In genomic region chr11:79493555-79494171, GRCh38 we compare ENCODE assay signal across 9 cellular contexts. TPM values are rescaled to one million over a fixed set of nuclear protein-coding genes. Genes with fewer than 3 reads are reported as not detected.
DNase-seq lines count a peak whose midpoint lies in the region; ATAC-seq, FAIRE-seq and TF ChIP-seq lines count a peak whose summit lies in the region.
"Had no signal": no experiment of that assay in that cellular context is flagged by ENCODE, and none has a peak within 500 bp of the region (broad histone marks: within the 10 kb centered on the region; RNA-seq: fewer than 3 reads in every experiment).

No MANE protein-coding gene starts in this region.

- no peaks in the 10 kb centered on the region for H3K36me3 ChIP-seq in H1 (ENCODE audit: control insufficient read depth in 2 of 4, insufficient read depth in 4 of 4, low read length in 3 of 4)

- CTCF ChIA-PET in WTC11 (lab: Charles Lee), result interaction anchor here (0.6 to 3.2 kb wide), 20 partner anchors 9 to 266 kb away, joined by 3 to 27 read pairs (median 5); partner anchors contain the start of gene TENM4
- CTCF ChIA-PET in H1 (lab: Charles Lee; ENCODE audit: partially characterized antibody), result interaction anchor here (0.7 to 11.4 kb wide), 57 partner anchors 8 to 847 kb away, joined by 3 to 136 read pairs (median 4); partner anchors contain the start of gene TENM4

- H3K4me1 Mint-ChIP-seq in WTC11, result peaks cover 12% of the 10 kb centered on the region

- no peaks in the 10 kb centered on the region for H4K20me1 ChIP-seq in H1 (replicated peaks in 1 of 2; ENCODE audit: control insufficient read depth in 1 of 2, insufficient read depth in 2 of 2, low read length in 2 of 2)

- peak overlapping the region; percentile 23 for H4K91ac ChIP-seq in H1 (replicated peaks; ENCODE audit: insufficient read length, low read length)

- H3K79me2 ChIP-seq in H1 (ENCODE audit: control insufficient read depth in 1 of 2, insufficient read depth in 2 of 2, low read length in 2 of 2), result no peaks in the 10 kb centered on the region

- WGBS in H1 (ENCODE audit: extremely low coverage in 1 of 2, insufficient coverage in 1 of 2, insufficient read length in 1 of 2, insufficient replicate concordance in 2 of 2, low coverage in 1 of 2, low lambda C conversion rate in 2 of 2, missing lambda C conversion rate in 1 of 2), 2 experiments, result 29% methylated on average over 11 of the region's 11 CpGs; no CpG with 5 or more reads in 1 of the 2 experiments

- H3K14ac ChIP-seq in H1 (ENCODE audit: insufficient read length), result no peak overlapping the region

- H3K4ac ChIP-seq in H1 (replicated peaks; ENCODE audit: insufficient read length, low read depth, low read length), result no peak overlapping the region

- H3K23ac ChIP-seq in H1 (ENCODE audit: insufficient read length), result no peak overlapping the region

- H4K5ac ChIP-seq in H1 (ENCODE audit: insufficient read length, low read depth, low read length), result no peak overlapping the region

- H2AFZ ChIP-seq in H1 (ENCODE audit: low read length), result 0 out of 2 replicates have a peak overlapping the region, but pooled peaks have one; percentile 34

- peak; percentile 91 to 97 for TF ChIP-seq RAD21 in H1 (IDR thresholded peaks at IDR 0.05 in 1 of 2, conservative IDR thresholded peaks at IDR 0.05 in 1 of 2; ENCODE audit: low read depth in 2 of 2, low read length in 2 of 2)

- peak; percentile 96 for TF ChIP-seq CTCF in WTC11 (IDR thresholded peaks at IDR 0.05)
- peak; percentile 88 to 98 (median 96) for TF ChIP-seq CTCF in H1 (IDR thresholded peaks at IDR 0.05; ENCODE audit: control extremely low read depth in 1 of 3, insufficient read depth in 1 of 3, low read depth in 1 of 3, low read length in 3 of 3)

- no peak overlapping the region for H2AK5ac ChIP-seq in H1 (ENCODE audit: low read depth, low read length)

- H3K9me3 Mint-ChIP-seq in WTC11, result peaks cover 14% of the 10 kb centered on the region
- H3K9me3 Mint-ChIP-seq: natural killer cell treated with Interleukin-12 subunit alpha and Interleukin-12 subunit beta and Interleukin-15 and Interleukin-18, amount 100 ng/mL, for 72 hours had no signal

- no peak overlapping the region for H3K4me3 Mint-ChIP-seq in WTC11
- H3K4me3 Mint-ChIP-seq: natural killer cell treated with Interleukin-12 subunit alpha and Interleukin-12 subunit beta and Interleukin-15 and Interleukin-18, amount 100 ng/mL, for 72 hours had no signal

- no peak overlapping the region for H3K4me2 ChIP-seq in H1 (ENCODE audit: insufficient read depth in 1 of 2, low read depth in 2 of 2, low read length in 2 of 2)

- peaks cover 2% of the 10 kb centered on the region; the same call in 1 of the 2 replicates for H3K36me3 Mint-ChIP-seq in WTC11
- H3K36me3 Mint-ChIP-seq: natural killer cell treated with Interleukin-12 subunit alpha and Interleukin-12 subunit beta and Interleukin-15 and Interleukin-18, amount 100 ng/mL, for 72 hours had no signal

- no peak overlapping the region for H4K8ac ChIP-seq in H1 (ENCODE audit: extremely low read depth, insufficient read depth, low read length)

- peak; percentile 85 for DNase-seq in AG08396 (ENCODE audit: low spot score)
- peak; percentile 39 for DNase-seq in GM18507 (ENCODE audit: extremely low spot score, insufficient read length, low read depth)
- DNase-seq in NCI-H187 (lab: John Stamatoyannopoulos, UW), result peak; percentile 23 to 63
- DNase-seq in WTC11 (ENCODE audit: low spot score), result peak; percentile 96
- DNase-seq in H1 (ENCODE audit: low read depth in 1 of 2, low spot score in 2 of 2), result peak; percentile 92 to 98
- peak; percentile 84 for DNase-seq in medulla oblongata (ENCODE audit: extremely low spot score)
- peak; percentile 38 for DNase-seq in stromal cell of bone marrow (ENCODE audit: low read depth)

- peak overlapping the region; percentile 61; the same call in 1 of the 2 replicates for H2BK15ac ChIP-seq in H1 (ENCODE audit: low read length)

- no peak overlapping the region for H3K56ac ChIP-seq in H1 (replicated peaks; ENCODE audit: insufficient read length, low read depth, low read length)

- peak; percentile 73 for FAIRE-seq in GM18507 (lab: Jason Lieb, UNC)
- FAIRE-seq in H1 (lab: Jason Lieb, UNC), result peak; percentile 69

- no peak overlapping the region for H3K9ac ChIP-seq in H1 (replicated peaks in 1 of 4; ENCODE audit: extremely low read depth in 1 of 4, low read depth in 3 of 4, low read length in 3 of 4)

- H3K27ac ChIP-seq in H1 (ENCODE audit: low read depth, low read length), result no peak overlapping the region

- no peak for TF ChIP-seq POLR2A in H1 (IDR thresholded peaks at IDR 0.05; ENCODE audit: control extremely low read depth in 1 of 2, low read depth in 2 of 2, low read length in 2 of 2)

- peak overlapping the region; percentile 36; the same call in 1 of the 2 replicates for H3K18ac ChIP-seq in H1 (ENCODE audit: extremely low read depth, low read length)

- POLR2A ChIA-PET in WTC11 (lab: Charles Lee) (no interaction called here), H1 (lab: Charles Lee; ENCODE audit: partially characterized antibody) (interaction anchor here (1.0 to 1.5 kb wide), 3 partner anchors 22 to 52 kb away, joined by 4 read pairs; no protein-coding TSS in a partner anchor)

- ATAC-seq in HG02973 (IDR thresholded peaks at IDR 0.05; ENCODE audit: unreplicated experiment), result peak; percentile 82
- ATAC-seq in WTC11, result peak; percentile 97

- no peak overlapping the region for H2BK12ac ChIP-seq in H1 (ENCODE audit: low read depth, low read length)

- no peaks in the 10 kb centered on the region for H3K9me3 ChIP-seq in H1 (ENCODE audit: insufficient read depth in 2 of 2, low read depth in 1 of 2, low read length in 1 of 2)

- H3K4me1 ChIP-seq in H1 (replicated peaks in 1 of 4; ENCODE audit: control insufficient read depth in 3 of 4, insufficient read depth in 4 of 4, low read length in 3 of 4), result peaks cover 0 to 2% (median 0%) of the 10 kb centered on the region in 4 experiments; a peak in 1 of 7 replicates

- H2BK120ac ChIP-seq in H1 (replicated peaks; ENCODE audit: low read depth, low read length), result no peak overlapping the region

- H3K4me3 ChIP-seq in H1 (ENCODE audit: extremely low read depth in 1 of 4, insufficient read depth in 2 of 4, low read depth in 3 of 4, low read length in 4 of 4), result no peak overlapping the region

- no peaks in the 10 kb centered on the region for H3K23me2 ChIP-seq in H1 (ENCODE audit: low read depth, low read length)

- H3K27me3 Mint-ChIP-seq in WTC11 (ENCODE audit: low read depth), result peaks cover 6% of the 10 kb centered on the region; the same call in 1 of the 2 replicates

- no peak overlapping the region for H3K27ac Mint-ChIP-seq in WTC11
- H3K27ac Mint-ChIP-seq: natural killer cell treated with Interleukin-12 subunit alpha and Interleukin-12 subunit beta and Interleukin-15 and Interleukin-18, amount 100 ng/mL, for 72 hours had no signal

- H3K79me1 ChIP-seq in H1 (ENCODE audit: low read depth, low read length), result no peaks in the 10 kb centered on the region

- H2BK20ac ChIP-seq in H1 (ENCODE audit: low read length), result no peak overlapping the region; the same call in 1 of the 2 replicates

- no peaks in the 10 kb centered on the region for H3K27me3 ChIP-seq in H1 (replicated peaks in 1 of 4; ENCODE audit: control insufficient read depth in 3 of 4, extremely low read depth in 1 of 4, insufficient read depth in 3 of 4, low read length in 3 of 4)

- no peak overlapping the region for H2BK5ac ChIP-seq in H1 (ENCODE audit: low read depth, low read length)

- TF ChIP-seq EP300 in H1 (IDR thresholded peaks at IDR 0.05; ENCODE audit: borderline replicate concordance in 1 of 2, low read depth in 2 of 2, low read length in 2 of 2), result peak in 1 of 2 experiments; percentile 28; a peak in 1 of 3 replicates

TF ChIP-seq in WTC11, 78 proteins besides CTCF, POLR2A, EP300 and RAD21 (continues in another document):
- TF ChIP-seq ZNF121 (CRISPR knock-in tag; IDR thresholded peaks at IDR 0.05) (no peak), TEAD1 (CRISPR knock-in tag; IDR thresholded peaks at IDR 0.05) (no peak; the same call in 1 of the 2 replicates)

TF ChIP-seq in H1, 55 proteins besides CTCF, POLR2A, EP300 and RAD21 (continues in another document):
- TF ChIP-seq TBP (IDR thresholded peaks at IDR 0.05; ENCODE audit: low read depth, low read length) (peak; percentile 44; the same call in 1 of the 2 replicates), CTBP2 (IDR thresholded peaks at IDR 0.05; ENCODE audit: borderline replicate concordance, insufficient read depth, insufficient read length, low read length) (peak; percentile 45), CBX5 (IDR thresholded peaks at IDR 0.05; ENCODE audit: low read depth, low read length) (no peak), CEBPB (IDR thresholded peaks at IDR 0.05; ENCODE audit: low read depth, low read length) (0 out of 2 replicates have a peak, but pooled peaks have one; percentile 22), SP4 (IDR thresholded peaks at IDR 0.05; ENCODE audit: low read length) (0 out of 2 replicates have a peak, but pooled peaks have one; percentile 50), PHF8 (conservative IDR thresholded peaks at IDR 0.05; ENCODE audit: low read depth, low read length) (no peak), ASH2L (IDR thresholded peaks at IDR 0.05; ENCODE audit: low read length) (peak; percentile 26), TAF7 (optimal IDR thresholded peaks at IDR 0.05; ENCODE audit: borderline replicate concordance, low read depth, low read length) (peak; percentile 25), RXRA (IDR thresholded peaks at IDR 0.05; ENCODE audit: insufficient read depth, low read depth, low read length) (peak; percentile 81; the same call in 1 of the 2 replicates), BRCA1 (IDR thresholded peaks at IDR 0.05; ENCODE audit: low read depth, low read length) (no peak)
- TF ChIP-seq, protein P1, sequence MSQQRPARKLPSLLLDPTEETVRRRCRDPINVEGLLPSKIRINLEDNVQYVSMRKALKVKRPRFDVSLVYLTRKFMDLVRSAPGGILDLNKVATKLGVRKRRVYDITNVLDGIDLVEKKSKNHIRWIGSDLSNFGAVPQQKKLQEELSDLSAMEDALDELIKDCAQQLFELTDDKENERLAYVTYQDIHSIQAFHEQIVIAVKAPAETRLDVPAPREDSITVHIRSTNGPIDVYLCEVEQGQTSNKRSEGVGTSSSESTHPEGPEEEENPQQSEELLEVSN (IDR thresholded peaks at IDR 0.05), result no peak

RNA-seq across cellular contexts. Expression of gene TENM4, which starts 52.8 kb away (rescaled TPM):
- total RNA-seq in WTC11 (2021), result 17.2 to 25.0 TPM (median 18.1 TPM) in 3 replicates
- total RNA-seq in H1 (2021; fragmentation: NEBNext Ultra II Directional; extraction: Animal tissue kit (Norgen Biotek cat#: 25700)), result 7.2 and 8.8 TPM in 2 replicates
- polyA plus RNA-seq in H1 (2011; rRNA removed), result 3.5 and 5.8 TPM in 2 replicates
- 2.5 TPM for polyA plus RNA-seq in H1 (2011; cell fraction: cytosol; rRNA removed)
- polyA plus RNA-seq in H1 (2011; cell fraction: nucleus; rRNA removed), result 9.5 TPM
- 1.8 to 3.9 TPM (median 2.8 TPM) in 4 replicates for polyA plus RNA-seq in H1 (2012, experiment 1 of 2)
- polyA plus RNA-seq in H1 (2012, experiment 2 of 2), result 0.24 TPM
- polyA plus RNA-seq in H1 (2013, experiment 1 of 2), result 2.4 TPM
- 1.9 TPM for polyA plus RNA-seq in H1 (2013, experiment 2 of 2)
- polyA minus RNA-seq in H1 (2011; rRNA and poly(A)+ RNA removed), result 6.4 and 11.1 TPM in 2 replicates
- polyA minus RNA-seq in H1 (2011; cell fraction: cytosol; rRNA and poly(A)+ RNA removed), result 7.5 TPM
- 37.7 TPM for polyA minus RNA-seq in H1 (2011; cell fraction: nucleus; rRNA and poly(A)+ RNA removed)
- total RNA-seq: natural killer cell treated with Interleukin-12 subunit alpha and Interleukin-12 subunit beta and Interleukin-15 and Interleukin-18, amount 100 ng/mL, for 72 hours had no signal

Comparison
In these comparisons a context has a peak if more than half of its experiments do, and no peak if none do; other contexts are left out.
1. DNase-seq: peak in every context shown above with its lines; median percentile 96 in WTC11; 95 in H1; 85 in AG08396; 84 in medulla oblongata; 43 in NCI-H187; 39 in GM18507; 38 in stromal cell of bone marrow.